Comparison of ENCODE assay signal across 8 cellular contexts in genomic region chr2:120812866-120813265, GRCh38.
"Had no signal": no experiment of that assay in that cellular context is flagged by ENCODE, and none has a peak within 500 bp of the region (broad histone marks: within the 10 kb centered on the region; RNA-seq: fewer than 3 reads in every experiment).

No MANE protein-coding gene starts in this region.

- H3K4me3 ChIP-seq: GM12878 had no signal

- DNase-seq: GDM1, GF-D8 had no signal

- ATAC-seq: GM12878 had no signal

- FAIRE-seq: G401.6, GM12878, GM12891, GM12892, GM18507, GM19239 had no signal
